1 cellular context compared by ENCODE assay signal in the genomic region with DNA sequence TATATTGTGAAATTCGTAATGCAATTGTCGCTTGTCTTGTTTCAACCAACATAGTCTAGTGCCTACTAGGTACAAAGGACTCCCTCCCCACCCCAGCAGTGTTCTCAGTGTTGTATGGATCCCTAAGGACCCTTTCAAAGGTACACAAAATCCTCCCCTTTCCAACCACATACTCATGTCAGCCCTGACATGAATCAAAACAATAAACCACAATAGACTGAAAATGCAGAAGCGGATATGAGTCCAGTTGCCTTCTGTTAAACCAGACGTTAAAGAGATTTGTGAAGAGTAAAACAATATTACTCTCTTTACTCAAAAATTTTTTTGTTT.
TF ChIP-seq lines count a peak whose summit lies in the region.

No MANE protein-coding gene starts in this region.

TF ChIP-seq in GM12878, 131 proteins besides CTCF, POLR2A, EP300 and RAD21 (continued from another document):
- TF ChIP-seq ATF7 (IDR thresholded peaks at IDR 0.05; ENCODE audit: low read depth), result no peak
- no peak for TF ChIP-seq SREBF1 (IDR thresholded peaks at IDR 0.05; ENCODE audit: low read length)
- TF ChIP-seq GATAD2B (conservative IDR thresholded peaks at IDR 0.05; ENCODE audit: low read depth), result no peak
- TF ChIP-seq, protein P1, sequence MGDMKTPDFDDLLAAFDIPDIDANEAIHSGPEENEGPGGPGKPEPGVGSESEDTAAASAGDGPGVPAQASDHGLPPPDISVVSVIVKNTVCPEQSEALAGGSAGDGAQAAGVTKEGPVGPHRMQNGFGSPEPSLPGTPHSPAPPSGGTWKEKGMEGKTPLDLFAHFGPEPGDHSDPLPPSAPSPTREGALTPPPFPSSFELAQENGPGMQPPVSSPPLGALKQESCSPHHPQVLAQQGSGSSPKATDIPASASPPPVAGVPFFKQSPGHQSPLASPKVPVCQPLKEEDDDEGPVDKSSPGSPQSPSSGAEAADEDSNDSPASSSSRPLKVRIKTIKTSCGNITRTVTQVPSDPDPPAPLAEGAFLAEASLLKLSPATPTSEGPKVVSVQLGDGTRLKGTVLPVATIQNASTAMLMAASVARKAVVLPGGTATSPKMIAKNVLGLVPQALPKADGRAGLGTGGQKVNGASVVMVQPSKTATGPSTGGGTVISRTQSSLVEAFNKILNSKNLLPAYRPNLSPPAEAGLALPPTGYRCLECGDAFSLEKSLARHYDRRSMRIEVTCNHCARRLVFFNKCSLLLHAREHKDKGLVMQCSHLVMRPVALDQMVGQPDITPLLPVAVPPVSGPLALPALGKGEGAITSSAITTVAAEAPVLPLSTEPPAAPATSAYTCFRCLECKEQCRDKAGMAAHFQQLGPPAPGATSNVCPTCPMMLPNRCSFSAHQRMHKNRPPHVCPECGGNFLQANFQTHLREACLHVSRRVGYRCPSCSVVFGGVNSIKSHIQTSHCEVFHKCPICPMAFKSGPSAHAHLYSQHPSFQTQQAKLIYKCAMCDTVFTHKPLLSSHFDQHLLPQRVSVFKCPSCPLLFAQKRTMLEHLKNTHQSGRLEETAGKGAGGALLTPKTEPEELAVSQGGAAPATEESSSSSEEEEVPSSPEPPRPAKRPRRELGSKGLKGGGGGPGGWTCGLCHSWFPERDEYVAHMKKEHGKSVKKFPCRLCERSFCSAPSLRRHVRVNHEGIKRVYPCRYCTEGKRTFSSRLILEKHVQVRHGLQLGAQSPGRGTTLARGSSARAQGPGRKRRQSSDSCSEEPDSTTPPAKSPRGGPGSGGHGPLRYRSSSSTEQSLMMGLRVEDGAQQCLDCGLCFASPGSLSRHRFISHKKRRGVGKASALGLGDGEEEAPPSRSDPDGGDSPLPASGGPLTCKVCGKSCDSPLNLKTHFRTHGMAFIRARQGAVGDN (IDR thresholded peaks at IDR 0.05), result no peak
- TF ChIP-seq SMAD5 (IDR thresholded peaks at IDR 0.05; ENCODE audit: low read depth), result no peak
- TF ChIP-seq NRF1 (conservative IDR thresholded peaks at IDR 0.05; ENCODE audit: low read depth, low read length), result no peak
- TF ChIP-seq EZH2 (IDR thresholded peaks at IDR 0.05; ENCODE audit: borderline replicate concordance, control insufficient read depth, low read depth, low read length), result no peak
- TF ChIP-seq CHD4 (IDR thresholded peaks at IDR 0.05), result no peak
- TF ChIP-seq, protein P2, sequence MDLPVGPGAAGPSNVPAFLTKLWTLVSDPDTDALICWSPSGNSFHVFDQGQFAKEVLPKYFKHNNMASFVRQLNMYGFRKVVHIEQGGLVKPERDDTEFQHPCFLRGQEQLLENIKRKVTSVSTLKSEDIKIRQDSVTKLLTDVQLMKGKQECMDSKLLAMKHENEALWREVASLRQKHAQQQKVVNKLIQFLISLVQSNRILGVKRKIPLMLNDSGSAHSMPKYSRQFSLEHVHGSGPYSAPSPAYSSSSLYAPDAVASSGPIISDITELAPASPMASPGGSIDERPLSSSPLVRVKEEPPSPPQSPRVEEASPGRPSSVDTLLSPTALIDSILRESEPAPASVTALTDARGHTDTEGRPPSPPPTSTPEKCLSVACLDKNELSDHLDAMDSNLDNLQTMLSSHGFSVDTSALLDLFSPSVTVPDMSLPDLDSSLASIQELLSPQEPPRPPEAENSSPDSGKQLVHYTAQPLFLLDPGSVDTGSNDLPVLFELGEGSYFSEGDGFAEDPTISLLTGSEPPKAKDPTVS (IDR thresholded peaks at IDR 0.05; ENCODE audit: low read depth, low read length), result no peak
- TF ChIP-seq, protein P3, sequence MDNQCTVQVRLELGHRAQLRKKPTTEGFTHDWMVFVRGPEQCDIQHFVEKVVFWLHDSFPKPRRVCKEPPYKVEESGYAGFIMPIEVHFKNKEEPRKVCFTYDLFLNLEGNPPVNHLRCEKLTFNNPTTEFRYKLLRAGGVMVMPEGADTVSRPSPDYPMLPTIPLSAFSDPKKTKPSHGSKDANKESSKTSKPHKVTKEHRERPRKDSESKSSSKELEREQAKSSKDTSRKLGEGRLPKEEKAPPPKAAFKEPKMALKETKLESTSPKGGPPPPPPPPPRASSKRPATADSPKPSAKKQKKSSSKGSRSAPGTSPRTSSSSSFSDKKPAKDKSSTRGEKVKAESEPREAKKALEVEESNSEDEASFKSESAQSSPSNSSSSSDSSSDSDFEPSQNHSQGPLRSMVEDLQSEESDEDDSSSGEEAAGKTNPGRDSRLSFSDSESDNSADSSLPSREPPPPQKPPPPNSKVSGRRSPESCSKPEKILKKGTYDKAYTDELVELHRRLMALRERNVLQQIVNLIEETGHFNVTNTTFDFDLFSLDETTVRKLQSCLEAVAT (IDR thresholded peaks at IDR 0.05), result no peak
- TF ChIP-seq SMAD1 (IDR thresholded peaks at IDR 0.05; ENCODE audit: low read depth, partially characterized antibody), result no peak
- no peak for TF ChIP-seq NFXL1 (IDR thresholded peaks at IDR 0.05; ENCODE audit: borderline replicate concordance)
- no peak for TF ChIP-seq SUPT20H (IDR thresholded peaks at IDR 0.05; ENCODE audit: borderline replicate concordance, control insufficient read depth, low read depth, low read length)
- TF ChIP-seq, protein P4, sequence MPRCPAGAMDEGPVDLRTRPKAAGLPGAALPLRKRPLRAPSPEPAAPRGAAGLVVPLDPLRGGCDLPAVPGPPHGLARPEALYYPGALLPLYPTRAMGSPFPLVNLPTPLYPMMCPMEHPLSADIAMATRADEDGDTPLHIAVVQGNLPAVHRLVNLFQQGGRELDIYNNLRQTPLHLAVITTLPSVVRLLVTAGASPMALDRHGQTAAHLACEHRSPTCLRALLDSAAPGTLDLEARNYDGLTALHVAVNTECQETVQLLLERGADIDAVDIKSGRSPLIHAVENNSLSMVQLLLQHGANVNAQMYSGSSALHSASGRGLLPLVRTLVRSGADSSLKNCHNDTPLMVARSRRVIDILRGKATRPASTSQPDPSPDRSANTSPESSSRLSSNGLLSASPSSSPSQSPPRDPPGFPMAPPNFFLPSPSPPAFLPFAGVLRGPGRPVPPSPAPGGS (IDR thresholded peaks at IDR 0.05; ENCODE audit: borderline replicate concordance, insufficient read depth, low read depth, low read length, poor library complexity, severe bottlenecking), result no peak
- no peak for TF ChIP-seq PAX8 (IDR thresholded peaks at IDR 0.05)
- TF ChIP-seq, protein P5, sequence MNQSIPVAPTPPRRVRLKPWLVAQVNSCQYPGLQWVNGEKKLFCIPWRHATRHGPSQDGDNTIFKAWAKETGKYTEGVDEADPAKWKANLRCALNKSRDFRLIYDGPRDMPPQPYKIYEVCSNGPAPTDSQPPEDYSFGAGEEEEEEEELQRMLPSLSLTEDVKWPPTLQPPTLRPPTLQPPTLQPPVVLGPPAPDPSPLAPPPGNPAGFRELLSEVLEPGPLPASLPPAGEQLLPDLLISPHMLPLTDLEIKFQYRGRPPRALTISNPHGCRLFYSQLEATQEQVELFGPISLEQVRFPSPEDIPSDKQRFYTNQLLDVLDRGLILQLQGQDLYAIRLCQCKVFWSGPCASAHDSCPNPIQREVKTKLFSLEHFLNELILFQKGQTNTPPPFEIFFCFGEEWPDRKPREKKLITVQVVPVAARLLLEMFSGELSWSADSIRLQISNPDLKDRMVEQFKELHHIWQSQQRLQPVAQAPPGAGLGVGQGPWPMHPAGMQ (IDR thresholded peaks at IDR 0.05; ENCODE audit: borderline replicate concordance), result no peak
- 0 out of 2 replicates have a peak, but pooled peaks have one; percentile 39 for TF ChIP-seq CREM (IDR thresholded peaks at IDR 0.05; ENCODE audit: low read depth)
- TF ChIP-seq TARDBP (IDR thresholded peaks at IDR 0.05; ENCODE audit: borderline replicate concordance), result no peak
- no peak for TF ChIP-seq ZNF207 (IDR thresholded peaks at IDR 0.05; ENCODE audit: borderline replicate concordance)
- no peak for TF ChIP-seq MEF2A (IDR thresholded peaks at IDR 0.05; ENCODE audit: insufficient read depth, low read depth, low read length)
- TF ChIP-seq MYB (IDR thresholded peaks at IDR 0.05; ENCODE audit: borderline replicate concordance, low read depth, low read length), result no peak
- no peak for TF ChIP-seq BACH1 (IDR thresholded peaks at IDR 0.05; ENCODE audit: borderline replicate concordance)
- peak; percentile 94 for TF ChIP-seq RUNX3 (IDR thresholded peaks at IDR 0.05; ENCODE audit: low read length)
- TF ChIP-seq CEBPB (IDR thresholded peaks at IDR 0.05; ENCODE audit: borderline replicate concordance in 1 of 2, low read depth in 2 of 2, low read length in 2 of 2), result no peak
- TF ChIP-seq SMARCA5 (IDR thresholded peaks at IDR 0.05), result no peak
- peak; percentile 55 for TF ChIP-seq IKZF1 (conservative IDR thresholded peaks at IDR 0.05)
- TF ChIP-seq, protein P6, sequence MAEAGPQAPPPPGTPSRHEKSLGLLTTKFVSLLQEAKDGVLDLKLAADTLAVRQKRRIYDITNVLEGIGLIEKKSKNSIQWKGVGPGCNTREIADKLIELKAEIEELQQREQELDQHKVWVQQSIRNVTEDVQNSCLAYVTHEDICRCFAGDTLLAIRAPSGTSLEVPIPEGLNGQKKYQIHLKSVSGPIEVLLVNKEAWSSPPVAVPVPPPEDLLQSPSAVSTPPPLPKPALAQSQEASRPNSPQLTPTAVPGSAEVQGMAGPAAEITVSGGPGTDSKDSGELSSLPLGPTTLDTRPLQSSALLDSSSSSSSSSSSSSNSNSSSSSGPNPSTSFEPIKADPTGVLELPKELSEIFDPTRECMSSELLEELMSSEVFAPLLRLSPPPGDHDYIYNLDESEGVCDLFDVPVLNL (IDR thresholded peaks at IDR 0.05; ENCODE audit: low read depth, low read length), result no peak
- no peak for TF ChIP-seq ZNF274 (IDR thresholded peaks at IDR 0.05; ENCODE audit: insufficient read depth, insufficient read length)
- TF ChIP-seq, protein P7, sequence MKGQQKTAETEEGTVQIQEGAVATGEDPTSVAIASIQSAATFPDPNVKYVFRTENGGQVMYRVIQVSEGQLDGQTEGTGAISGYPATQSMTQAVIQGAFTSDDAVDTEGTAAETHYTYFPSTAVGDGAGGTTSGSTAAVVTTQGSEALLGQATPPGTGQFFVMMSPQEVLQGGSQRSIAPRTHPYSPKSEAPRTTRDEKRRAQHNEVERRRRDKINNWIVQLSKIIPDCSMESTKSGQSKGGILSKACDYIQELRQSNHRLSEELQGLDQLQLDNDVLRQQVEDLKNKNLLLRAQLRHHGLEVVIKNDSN (IDR thresholded peaks at IDR 0.05; ENCODE audit: borderline replicate concordance, extremely low read length, insufficient read depth, low read depth, low read length), result no peak
- no peak for TF ChIP-seq NR2F1 (conservative IDR thresholded peaks at IDR 0.05)
- no peak for TF ChIP-seq CHD2 (IDR thresholded peaks at IDR 0.05; ENCODE audit: borderline replicate concordance, low read depth, low read length)
- no peak for TF ChIP-seq TBL1XR1 (IDR thresholded peaks at IDR 0.05; ENCODE audit: low read depth, low read length)
- TF ChIP-seq JUND (IDR thresholded peaks at IDR 0.05; ENCODE audit: low read depth, low read length), result no peak
- TF ChIP-seq, protein P8, sequence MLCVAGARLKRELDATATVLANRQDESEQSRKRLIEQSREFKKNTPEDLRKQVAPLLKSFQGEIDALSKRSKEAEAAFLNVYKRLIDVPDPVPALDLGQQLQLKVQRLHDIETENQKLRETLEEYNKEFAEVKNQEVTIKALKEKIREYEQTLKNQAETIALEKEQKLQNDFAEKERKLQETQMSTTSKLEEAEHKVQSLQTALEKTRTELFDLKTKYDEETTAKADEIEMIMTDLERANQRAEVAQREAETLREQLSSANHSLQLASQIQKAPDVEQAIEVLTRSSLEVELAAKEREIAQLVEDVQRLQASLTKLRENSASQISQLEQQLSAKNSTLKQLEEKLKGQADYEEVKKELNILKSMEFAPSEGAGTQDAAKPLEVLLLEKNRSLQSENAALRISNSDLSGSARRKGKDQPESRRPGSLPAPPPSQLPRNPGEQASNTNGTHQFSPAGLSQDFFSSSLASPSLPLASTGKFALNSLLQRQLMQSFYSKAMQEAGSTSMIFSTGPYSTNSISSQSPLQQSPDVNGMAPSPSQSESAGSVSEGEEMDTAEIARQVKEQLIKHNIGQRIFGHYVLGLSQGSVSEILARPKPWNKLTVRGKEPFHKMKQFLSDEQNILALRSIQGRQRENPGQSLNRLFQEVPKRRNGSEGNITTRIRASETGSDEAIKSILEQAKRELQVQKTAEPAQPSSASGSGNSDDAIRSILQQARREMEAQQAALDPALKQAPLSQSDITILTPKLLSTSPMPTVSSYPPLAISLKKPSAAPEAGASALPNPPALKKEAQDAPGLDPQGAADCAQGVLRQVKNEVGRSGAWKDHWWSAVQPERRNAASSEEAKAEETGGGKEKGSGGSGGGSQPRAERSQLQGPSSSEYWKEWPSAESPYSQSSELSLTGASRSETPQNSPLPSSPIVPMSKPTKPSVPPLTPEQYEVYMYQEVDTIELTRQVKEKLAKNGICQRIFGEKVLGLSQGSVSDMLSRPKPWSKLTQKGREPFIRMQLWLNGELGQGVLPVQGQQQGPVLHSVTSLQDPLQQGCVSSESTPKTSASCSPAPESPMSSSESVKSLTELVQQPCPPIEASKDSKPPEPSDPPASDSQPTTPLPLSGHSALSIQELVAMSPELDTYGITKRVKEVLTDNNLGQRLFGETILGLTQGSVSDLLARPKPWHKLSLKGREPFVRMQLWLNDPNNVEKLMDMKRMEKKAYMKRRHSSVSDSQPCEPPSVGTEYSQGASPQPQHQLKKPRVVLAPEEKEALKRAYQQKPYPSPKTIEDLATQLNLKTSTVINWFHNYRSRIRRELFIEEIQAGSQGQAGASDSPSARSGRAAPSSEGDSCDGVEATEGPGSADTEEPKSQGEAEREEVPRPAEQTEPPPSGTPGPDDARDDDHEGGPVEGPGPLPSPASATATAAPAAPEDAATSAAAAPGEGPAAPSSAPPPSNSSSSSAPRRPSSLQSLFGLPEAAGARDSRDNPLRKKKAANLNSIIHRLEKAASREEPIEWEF (IDR thresholded peaks at IDR 0.05; ENCODE audit: insufficient replicate concordance, low read depth, low read length), result no peak
- TF ChIP-seq MYC (IDR thresholded peaks at IDR 0.05; ENCODE audit: insufficient read depth, insufficient read length, insufficient replicate concordance, low read length, severe bottlenecking), result no peak
- no peak for TF ChIP-seq EGR1 (IDR thresholded peaks at IDR 0.05; ENCODE audit: borderline replicate concordance in 1 of 2, low read depth in 2 of 2, low read length in 2 of 2)
- TF ChIP-seq, protein P9, sequence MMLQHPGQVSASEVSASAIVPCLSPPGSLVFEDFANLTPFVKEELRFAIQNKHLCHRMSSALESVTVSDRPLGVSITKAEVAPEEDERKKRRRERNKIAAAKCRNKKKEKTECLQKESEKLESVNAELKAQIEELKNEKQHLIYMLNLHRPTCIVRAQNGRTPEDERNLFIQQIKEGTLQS (IDR thresholded peaks at IDR 0.05; ENCODE audit: borderline replicate concordance, extremely low read depth, low read depth, low read length), result no peak
- TF ChIP-seq CBFB (IDR thresholded peaks at IDR 0.05; ENCODE audit: low read depth), result 0 out of 2 replicates have a peak, but pooled peaks have one; percentile 34
